In the genomic region with DNA sequence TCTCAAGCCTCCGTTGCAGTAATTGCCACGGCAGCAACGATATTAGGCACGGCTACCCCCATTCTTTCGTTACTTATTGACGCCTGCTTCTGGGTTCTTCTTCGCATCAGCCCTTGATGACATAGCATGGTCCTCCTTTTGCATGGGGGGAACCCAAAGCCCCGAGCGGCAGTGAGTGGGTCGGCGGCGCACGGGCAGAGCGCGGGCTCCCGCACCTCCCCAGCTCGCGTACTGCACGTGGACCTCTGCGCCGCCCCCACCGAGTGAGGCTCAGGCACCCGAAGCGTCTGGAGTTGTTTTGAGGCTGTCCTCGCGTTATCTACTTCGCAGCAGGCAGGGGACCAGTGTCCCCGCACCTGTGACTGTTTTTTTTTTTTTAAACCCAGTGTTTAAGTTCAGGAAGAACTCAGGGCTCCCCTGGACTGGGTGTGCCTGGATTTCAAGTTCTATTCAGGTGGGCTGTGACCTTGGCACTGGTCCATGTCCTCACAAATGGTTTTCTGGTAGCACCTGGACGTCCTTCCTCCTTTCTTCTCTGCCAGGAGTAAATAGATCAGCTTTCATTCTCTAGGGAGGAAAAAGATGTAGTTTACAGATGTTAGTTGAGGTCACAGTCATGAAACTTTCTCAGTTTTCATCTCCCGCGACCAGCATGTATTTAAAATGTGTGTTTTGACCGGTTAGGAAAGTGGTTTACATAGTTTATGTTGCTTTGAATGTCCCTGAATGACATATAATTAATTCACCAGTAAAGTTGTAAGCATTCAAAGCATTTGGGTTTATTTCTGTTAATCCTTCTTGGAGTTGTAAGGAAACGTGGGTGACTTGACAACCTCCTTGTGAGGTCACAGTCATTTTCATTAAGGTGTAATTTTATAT, we compare ENCODE assay signal across 1 cellular context.
TF ChIP-seq lines count a peak whose summit lies in the region.

No MANE protein-coding gene starts in this region.

TF ChIP-seq in liver, 16 proteins besides CTCF, POLR2A, EP300 and RAD21 (continued from another document):
- TF ChIP-seq, protein P1, sequence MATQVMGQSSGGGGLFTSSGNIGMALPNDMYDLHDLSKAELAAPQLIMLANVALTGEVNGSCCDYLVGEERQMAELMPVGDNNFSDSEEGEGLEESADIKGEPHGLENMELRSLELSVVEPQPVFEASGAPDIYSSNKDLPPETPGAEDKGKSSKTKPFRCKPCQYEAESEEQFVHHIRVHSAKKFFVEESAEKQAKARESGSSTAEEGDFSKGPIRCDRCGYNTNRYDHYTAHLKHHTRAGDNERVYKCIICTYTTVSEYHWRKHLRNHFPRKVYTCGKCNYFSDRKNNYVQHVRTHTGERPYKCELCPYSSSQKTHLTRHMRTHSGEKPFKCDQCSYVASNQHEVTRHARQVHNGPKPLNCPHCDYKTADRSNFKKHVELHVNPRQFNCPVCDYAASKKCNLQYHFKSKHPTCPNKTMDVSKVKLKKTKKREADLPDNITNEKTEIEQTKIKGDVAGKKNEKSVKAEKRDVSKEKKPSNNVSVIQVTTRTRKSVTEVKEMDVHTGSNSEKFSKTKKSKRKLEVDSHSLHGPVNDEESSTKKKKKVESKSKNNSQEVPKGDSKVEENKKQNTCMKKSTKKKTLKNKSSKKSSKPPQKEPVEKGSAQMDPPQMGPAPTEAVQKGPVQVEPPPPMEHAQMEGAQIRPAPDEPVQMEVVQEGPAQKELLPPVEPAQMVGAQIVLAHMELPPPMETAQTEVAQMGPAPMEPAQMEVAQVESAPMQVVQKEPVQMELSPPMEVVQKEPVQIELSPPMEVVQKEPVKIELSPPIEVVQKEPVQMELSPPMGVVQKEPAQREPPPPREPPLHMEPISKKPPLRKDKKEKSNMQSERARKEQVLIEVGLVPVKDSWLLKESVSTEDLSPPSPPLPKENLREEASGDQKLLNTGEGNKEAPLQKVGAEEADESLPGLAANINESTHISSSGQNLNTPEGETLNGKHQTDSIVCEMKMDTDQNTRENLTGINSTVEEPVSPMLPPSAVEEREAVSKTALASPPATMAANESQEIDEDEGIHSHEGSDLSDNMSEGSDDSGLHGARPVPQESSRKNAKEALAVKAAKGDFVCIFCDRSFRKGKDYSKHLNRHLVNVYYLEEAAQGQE (IDR thresholded peaks at IDR 0.05) = no peak
- TF ChIP-seq FOXA2 (IDR thresholded peaks at IDR 0.05) (no peak), SP1 (IDR thresholded peaks at IDR 0.05) (no peak), YY1 (IDR thresholded peaks at IDR 0.05) (no peak)
- TF ChIP-seq, protein P2, sequence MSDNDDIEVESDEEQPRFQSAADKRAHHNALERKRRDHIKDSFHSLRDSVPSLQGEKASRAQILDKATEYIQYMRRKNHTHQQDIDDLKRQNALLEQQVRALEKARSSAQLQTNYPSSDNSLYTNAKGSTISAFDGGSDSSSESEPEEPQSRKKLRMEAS (IDR thresholded peaks at IDR 0.05) = no peak
